ENCODE assay signal across 16 cellular contexts in genomic region chr3:65524544-65525070, GRCh38.
DNase-seq lines count a peak whose midpoint lies in the region; ATAC-seq lines count a peak whose summit lies in the region.
"Had no signal": no experiment of that assay in that cellular context is flagged by ENCODE, and none has a peak within 500 bp of the region (broad histone marks: within the 10 kb centered on the region; RNA-seq: fewer than 3 reads in every experiment).

No MANE protein-coding gene starts in this region.

- H3K4me2 ChIP-seq in BLaER1 = peak overlapping the region; percentile 82

- H3K27me3 ChIP-seq in BLaER1 = no peaks in the 10 kb centered on the region
- H3K27me3 ChIP-seq: Peyer's patch had no signal

- no peaks in the 10 kb centered on the region for H4K20me1 ChIP-seq in BLaER1

- H3K36me3 ChIP-seq in BLaER1 = peaks cover 16% of the 10 kb centered on the region; the same call in 1 of the 2 replicates
- H3K36me3 ChIP-seq: Peyer's patch had no signal

- peak overlapping the region; percentile 89 for H3K27ac ChIP-seq in BLaER1
- H3K27ac ChIP-seq: GM23248, Peyer's patch had no signal

- ATAC-seq in HG03039 (IDR thresholded peaks at IDR 0.05; ENCODE audit: unreplicated experiment) = no peak
- ATAC-seq: HCT116 had no signal

- H3K9me3 ChIP-seq in BLaER1 = peaks cover 36% of the 10 kb centered on the region
- H3K9me3 ChIP-seq: Caco-2, Peyer's patch had no signal

- H3K9ac ChIP-seq in BLaER1 = no peak overlapping the region
- H3K9ac ChIP-seq: GM23248 had no signal

- peaks cover 86% of the 10 kb centered on the region for H3K4me1 ChIP-seq in BLaER1
- H3K4me1 ChIP-seq: Caco-2, Peyer's patch had no signal

- peak; percentile 19 for DNase-seq in ACHN
- DNase-seq in NCI-H1105 (lab: John Stamatoyannopoulos, UW) = peak; percentile 69
- peak; percentile 20 for DNase-seq in dermis blood vessel endothelial cell
- no peak for DNase-seq in foreskin melanocyte
- no peak for DNase-seq in HuH-7 (ENCODE audit: low spot score)
- DNase-seq: Caco-2, DND-41, GDM1, GM23248, NCI-H2029, NCI-H82, Peyer's patch, Right ventricle myocardium superior had no signal

- H3K4me3 ChIP-seq in BLaER1 = no peak overlapping the region
- H3K4me3 ChIP-seq: GM23248, Peyer's patch had no signal

- in situ Hi-C loops in ACHN (cut with HindIII; ENCODE audit: low pct_ligation_motif_present, low pct_unique_long_range_greater_than_20kb, low sequenced_read_pairs) = no loop called here

Comparison
In these comparisons a context has a peak if more than half of its experiments do, and no peak if none do; other contexts are left out.
1. DNase-seq: peak in ACHN (single experiment), NCI-H1105 (single experiment) and dermis blood vessel endothelial cell (single experiment); none in foreskin melanocyte (single experiment) and HuH-7 (single experiment).